ENCODE assay signal across 1 cellular context in the genomic region with DNA sequence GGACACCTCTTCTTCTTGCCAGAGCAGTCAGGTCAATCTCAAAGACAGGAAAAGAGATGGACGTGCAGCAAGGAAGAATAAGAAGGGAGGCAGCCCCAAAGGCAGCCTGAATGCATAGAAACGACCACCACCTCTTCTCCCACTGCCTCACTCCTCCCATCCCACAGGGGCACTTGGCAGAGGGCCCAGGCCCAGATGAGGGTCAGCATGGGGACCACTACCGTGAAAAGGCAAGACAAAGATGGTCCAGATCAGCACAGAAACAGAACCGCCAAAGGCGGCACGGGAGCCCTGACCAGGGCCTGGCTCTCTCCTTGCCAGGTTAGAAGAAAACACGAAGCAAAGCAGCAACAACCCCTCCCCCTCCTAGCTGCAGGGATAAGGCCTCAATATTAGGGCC.
TF ChIP-seq lines count a peak whose summit lies in the region.

No MANE protein-coding gene starts in this region.

TF ChIP-seq in GM23338, 12 proteins besides CTCF, POLR2A, EP300 and RAD21:
- TF ChIP-seq, protein P1, sequence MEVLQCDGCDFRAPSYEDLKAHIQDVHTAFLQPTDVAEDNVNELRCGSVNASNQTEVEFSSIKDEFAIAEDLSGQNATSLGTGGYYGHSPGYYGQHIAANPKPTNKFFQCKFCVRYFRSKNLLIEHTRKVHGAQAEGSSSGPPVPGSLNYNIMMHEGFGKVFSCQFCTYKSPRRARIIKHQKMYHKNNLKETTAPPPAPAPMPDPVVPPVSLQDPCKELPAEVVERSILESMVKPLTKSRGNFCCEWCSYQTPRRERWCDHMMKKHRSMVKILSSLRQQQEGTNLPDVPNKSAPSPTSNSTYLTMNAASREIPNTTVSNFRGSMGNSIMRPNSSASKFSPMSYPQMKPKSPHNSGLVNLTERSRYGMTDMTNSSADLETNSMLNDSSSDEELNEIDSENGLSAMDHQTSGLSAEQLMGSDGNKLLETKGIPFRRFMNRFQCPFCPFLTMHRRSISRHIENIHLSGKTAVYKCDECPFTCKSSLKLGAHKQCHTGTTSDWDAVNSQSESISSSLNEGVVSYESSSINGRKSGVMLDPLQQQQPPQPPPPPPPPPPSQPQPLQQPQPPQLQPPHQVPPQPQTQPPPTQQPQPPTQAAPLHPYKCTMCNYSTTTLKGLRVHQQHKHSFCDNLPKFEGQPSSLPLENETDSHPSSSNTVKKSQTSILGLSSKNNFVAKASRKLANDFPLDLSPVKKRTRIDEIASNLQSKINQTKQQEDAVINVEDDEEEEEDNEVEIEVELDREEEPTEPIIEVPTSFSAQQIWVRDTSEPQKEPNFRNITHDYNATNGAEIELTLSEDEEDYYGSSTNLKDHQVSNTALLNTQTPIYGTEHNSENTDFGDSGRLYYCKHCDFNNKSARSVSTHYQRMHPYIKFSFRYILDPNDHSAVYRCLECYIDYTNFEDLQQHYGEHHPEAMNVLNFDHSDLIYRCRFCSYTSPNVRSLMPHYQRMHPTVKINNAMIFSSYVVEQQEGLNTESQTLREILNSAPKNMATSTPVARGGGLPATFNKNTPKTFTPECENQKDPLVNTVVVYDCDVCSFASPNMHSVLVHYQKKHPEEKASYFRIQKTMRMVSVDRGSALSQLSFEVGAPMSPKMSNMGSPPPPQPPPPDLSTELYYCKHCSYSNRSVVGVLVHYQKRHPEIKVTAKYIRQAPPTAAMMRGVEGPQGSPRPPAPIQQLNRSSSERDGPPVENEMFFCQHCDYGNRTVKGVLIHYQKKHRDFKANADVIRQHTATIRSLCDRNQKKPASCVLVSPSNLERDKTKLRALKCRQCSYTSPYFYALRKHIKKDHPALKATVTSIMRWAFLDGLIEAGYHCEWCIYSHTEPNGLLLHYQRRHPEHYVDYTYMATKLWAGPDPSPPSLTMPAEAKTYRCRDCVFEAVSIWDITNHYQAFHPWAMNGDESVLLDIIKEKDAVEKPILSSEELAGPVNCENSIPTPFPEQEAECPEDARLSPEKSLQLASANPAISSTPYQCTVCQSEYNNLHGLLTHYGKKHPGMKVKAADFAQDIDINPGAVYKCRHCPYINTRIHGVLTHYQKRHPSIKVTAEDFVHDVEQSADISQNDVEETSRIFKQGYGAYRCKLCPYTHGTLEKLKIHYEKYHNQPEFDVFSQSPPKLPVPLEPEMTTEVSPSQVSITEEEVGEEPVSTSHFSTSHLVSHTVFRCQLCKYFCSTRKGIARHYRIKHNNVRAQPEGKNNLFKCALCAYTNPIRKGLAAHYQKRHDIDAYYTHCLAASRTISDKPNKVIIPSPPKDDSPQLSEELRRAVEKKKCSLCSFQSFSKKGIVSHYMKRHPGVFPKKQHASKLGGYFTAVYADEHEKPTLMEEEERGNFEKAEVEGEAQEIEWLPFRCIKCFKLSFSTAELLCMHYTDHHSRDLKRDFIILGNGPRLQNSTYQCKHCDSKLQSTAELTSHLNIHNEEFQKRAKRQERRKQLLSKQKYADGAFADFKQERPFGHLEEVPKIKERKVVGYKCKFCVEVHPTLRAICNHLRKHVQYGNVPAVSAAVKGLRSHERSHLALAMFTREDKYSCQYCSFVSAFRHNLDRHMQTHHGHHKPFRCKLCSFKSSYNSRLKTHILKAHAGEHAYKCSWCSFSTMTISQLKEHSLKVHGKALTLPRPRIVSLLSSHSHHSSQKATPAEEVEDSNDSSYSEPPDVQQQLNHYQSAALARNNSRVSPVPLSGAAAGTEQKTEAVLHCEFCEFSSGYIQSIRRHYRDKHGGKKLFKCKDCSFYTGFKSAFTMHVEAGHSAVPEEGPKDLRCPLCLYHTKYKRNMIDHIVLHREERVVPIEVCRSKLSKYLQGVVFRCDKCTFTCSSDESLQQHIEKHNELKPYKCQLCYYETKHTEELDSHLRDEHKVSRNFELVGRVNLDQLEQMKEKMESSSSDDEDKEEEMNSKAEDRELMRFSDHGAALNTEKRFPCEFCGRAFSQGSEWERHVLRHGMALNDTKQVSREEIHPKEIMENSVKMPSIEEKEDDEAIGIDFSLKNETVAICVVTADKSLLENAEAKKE (CRISPR knock-in tag; IDR thresholded peaks at IDR 0.05) = no peak
- TF ChIP-seq EZH2phosphoT487 (IDR thresholded peaks at IDR 0.05; ENCODE audit: unreplicated experiment) (no peak), ZNF331 (CRISPR knock-in tag; IDR thresholded peaks at IDR 0.05; ENCODE audit: low read depth) (no peak)
